13 cellular contexts compared by ENCODE assay signal in genomic region chrX:85573801-85574200, GRCh38.
"Had no signal": no experiment of that assay in that cellular context is flagged by ENCODE, and none has a peak within 500 bp of the region (broad histone marks: within the 10 kb centered on the region; RNA-seq: fewer than 3 reads in every experiment).

No MANE protein-coding gene starts in this region.

- DNase-seq: activated B cell treated with CpG ODN at 0.5 μM for 24 hours; activated CD4-positive, alpha-beta T cell treated with anti-CD3 and anti-CD28 coated beads, Interleukin-2, amount 10 ng/mL, durations not matched to agents 24 days and 14 days; activated effector memory CD4-positive, alpha-beta T cell treated with anti-CD3 and anti-CD28 coated beads, Interleukin-2, amount 50 U/mL, for 16 hours; caudate nucleus; erythroblast; gastrocnemius medialis; heart left ventricle; immature natural killer cell; mesenchymal stem cell; naive thymus-derived CD8-positive, alpha-beta T cell; pancreas; thyroid gland had no signal

- H3K27me3 ChIP-seq: gastrocnemius medialis, thyroid gland had no signal

- H3K4me3 ChIP-seq: gastrocnemius medialis, heart left ventricle, pancreas, thyroid gland had no signal

- H3K27ac ChIP-seq: gastrocnemius medialis, heart left ventricle, pancreas, thyroid gland had no signal

- H3K9me3 ChIP-seq: gastrocnemius medialis, heart left ventricle, pancreas, thyroid gland had no signal

- ATAC-seq: gastrocnemius medialis; heart left ventricle; naive thymus-derived CD8-positive, alpha-beta T cell; pancreas; sciatic nerve had no signal

- H3K36me3 ChIP-seq: gastrocnemius medialis, heart left ventricle, pancreas, thyroid gland had no signal

- H3K4me1 ChIP-seq: gastrocnemius medialis, heart left ventricle, pancreas, thyroid gland had no signal
